In genomic region chr5:34054330-34054729, GRCh38 we compare ENCODE assay signal across 17 cellular contexts.
"Had no signal": no experiment of that assay in that cellular context is flagged by ENCODE, and none has a peak within 500 bp of the region (broad histone marks: within the 10 kb centered on the region; RNA-seq: fewer than 3 reads in every experiment).

No MANE protein-coding gene starts in this region.

- ATAC-seq: activated CD8-positive, alpha-beta T cell treated with anti-CD3 and anti-CD28 coated beads, Interleukin-2, amount 10 ng/mL, durations not matched to agents 7 days and 5 days; activated naive CD4-positive, alpha-beta T cell treated with anti-CD3 and anti-CD28 coated beads, Interleukin-2, amount 50 U/mL, for 72 hours; body of pancreas; stimulated activated naive B cell treated with anti-CD40 and anti-IgM and Interleukin-4, amounts not matched to agents 10 μg/mL and 1 μg/mL and 100 μg/mL, for 72 hours had no signal

- H3K4me1 Mint-ChIP-seq: activated B cell treated with CpG ODN at 0.5 μM for 24 hours; activated CD4-positive, alpha-beta T cell treated with anti-CD3 and anti-CD28 coated beads, Interleukin-2, amount 10 ng/mL, durations not matched to agents 24 days and 14 days; stimulated activated naive B cell treated with anti-CD40 and anti-IgM and Interleukin-4, amounts not matched to agents 10 μg/mL and 1 μg/mL and 100 μg/mL, for 72 hours had no signal

- H3K4me1 ChIP-seq: body of pancreas, parathyroid adenoma, transverse colon had no signal

- H3K27ac ChIP-seq: body of pancreas, parathyroid adenoma, transverse colon had no signal

- DNase-seq: activated B cell treated with CpG ODN at 0.5 μM for 24 hours; activated CD4-positive, alpha-beta T cell treated with anti-CD3 and anti-CD28 coated beads, Interleukin-2, amount 10 ng/mL, durations not matched to agents 24 days and 14 days; activated CD8-positive, alpha-beta memory T cell treated with anti-CD3 and anti-CD28 coated beads, Interleukin-2, amount 50 U/mL, for 4 hours; activated CD8-positive, alpha-beta T cell treated with anti-CD3 and anti-CD28 coated beads, Interleukin-2, amount 10 ng/mL, durations not matched to agents 7 days and 5 days; activated effector memory CD4-positive, alpha-beta T cell treated with anti-CD3 and anti-CD28 coated beads, Interleukin-2, amount 50 U/mL, for 16 hours; activated T-cell treated with anti-CD3 and anti-CD28 coated beads, Interleukin-2, amount 50 U/mL, for 48 hours; body of pancreas; central memory CD4-positive, alpha-beta T cell; effector memory CD4-positive, alpha-beta T cell; islet precursor cell; stimulated activated CD4-positive, alpha-beta T cell treated with anti-CD3 and anti-CD28 coated beads, Interleukin-15, amount 100 ng/mL, for 24 hours; stimulated activated CD4-positive, alpha-beta T cell treated with anti-CD3 and anti-CD28 coated beads, Interleukin-4, amount 100 ng/mL, for 1 hour; stimulated activated naive B cell treated with anti-CD40 and anti-IgM and Interleukin-4, amounts not matched to agents 10 μg/mL and 1 μg/mL and 100 μg/mL, for 72 hours; T-helper 2 cell; transverse colon had no signal

- H3K9ac ChIP-seq: parathyroid adenoma had no signal

- H3K36me3 ChIP-seq: transverse colon had no signal

- H3K27me3 Mint-ChIP-seq: activated B cell treated with CpG ODN at 0.5 μM for 24 hours; activated CD4-positive, alpha-beta T cell treated with anti-CD3 and anti-CD28 coated beads, Interleukin-2, amount 10 ng/mL, durations not matched to agents 24 days and 14 days; stimulated activated naive B cell treated with anti-CD40 and anti-IgM and Interleukin-4, amounts not matched to agents 10 μg/mL and 1 μg/mL and 100 μg/mL, for 72 hours had no signal

- H3K4me3 Mint-ChIP-seq: activated B cell treated with CpG ODN at 0.5 μM for 24 hours; activated CD4-positive, alpha-beta T cell treated with anti-CD3 and anti-CD28 coated beads, Interleukin-2, amount 10 ng/mL, durations not matched to agents 24 days and 14 days; activated CD8-positive, alpha-beta T cell treated with anti-CD3 and anti-CD28 coated beads, Interleukin-2, amount 10 ng/mL, durations not matched to agents 7 days and 5 days; stimulated activated naive B cell treated with anti-CD40 and anti-IgM and Interleukin-4, amounts not matched to agents 10 μg/mL and 1 μg/mL and 100 μg/mL, for 72 hours had no signal

- H2AFZ ChIP-seq: parathyroid adenoma had no signal

- H3K9me3 ChIP-seq: body of pancreas, transverse colon had no signal

- H3K79me2 ChIP-seq: parathyroid adenoma had no signal

- H3K9me3 Mint-ChIP-seq: activated B cell treated with CpG ODN at 0.5 μM for 24 hours; activated CD4-positive, alpha-beta T cell treated with anti-CD3 and anti-CD28 coated beads, Interleukin-2, amount 10 ng/mL, durations not matched to agents 24 days and 14 days; activated naive CD4-positive, alpha-beta T cell treated with anti-CD3 and anti-CD28 coated beads, Interleukin-2, amount 50 U/mL, for 72 hours; stimulated activated naive B cell treated with anti-CD40 and anti-IgM and Interleukin-4, amounts not matched to agents 10 μg/mL and 1 μg/mL and 100 μg/mL, for 72 hours had no signal

- H3K27ac Mint-ChIP-seq: activated B cell treated with CpG ODN at 0.5 μM for 24 hours; activated CD4-positive, alpha-beta T cell treated with anti-CD3 and anti-CD28 coated beads, Interleukin-2, amount 10 ng/mL, durations not matched to agents 24 days and 14 days; activated CD8-positive, alpha-beta T cell treated with anti-CD3 and anti-CD28 coated beads, Interleukin-2, amount 10 ng/mL, durations not matched to agents 7 days and 5 days; activated naive CD4-positive, alpha-beta T cell treated with anti-CD3 and anti-CD28 coated beads, Interleukin-2, amount 50 U/mL, for 72 hours; stimulated activated naive B cell treated with anti-CD40 and anti-IgM and Interleukin-4, amounts not matched to agents 10 μg/mL and 1 μg/mL and 100 μg/mL, for 72 hours had no signal

- H3K4me3 ChIP-seq: body of pancreas, transverse colon had no signal

- H3K27me3 ChIP-seq: body of pancreas, transverse colon had no signal
